1 cellular context compared by ENCODE assay signal in the genomic region with DNA sequence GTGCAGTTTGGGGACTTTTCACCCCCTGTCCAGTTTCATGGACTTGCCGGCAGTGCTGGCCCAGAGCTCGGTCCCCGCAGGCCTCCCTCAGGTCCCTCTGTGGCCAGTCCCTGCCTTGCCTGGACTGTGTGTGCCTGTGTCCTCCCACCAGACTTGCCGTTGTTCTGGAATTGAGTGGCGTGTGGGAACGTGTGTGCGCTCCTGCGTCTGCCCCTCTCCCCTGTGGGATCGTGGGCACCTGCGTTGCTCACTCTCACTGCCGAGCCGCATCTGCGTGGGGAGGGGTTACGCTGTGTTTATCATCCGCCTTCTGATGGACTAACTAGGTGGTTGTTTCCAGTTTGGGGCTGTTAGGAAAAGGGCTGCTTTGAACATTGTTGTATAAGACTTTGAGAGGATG.
TF ChIP-seq lines count a peak whose summit lies in the region.

No MANE protein-coding gene starts in this region.

TF ChIP-seq in K562, 482 proteins besides CTCF, POLR2A, EP300 and RAD21:
- TF ChIP-seq, protein P1, sequence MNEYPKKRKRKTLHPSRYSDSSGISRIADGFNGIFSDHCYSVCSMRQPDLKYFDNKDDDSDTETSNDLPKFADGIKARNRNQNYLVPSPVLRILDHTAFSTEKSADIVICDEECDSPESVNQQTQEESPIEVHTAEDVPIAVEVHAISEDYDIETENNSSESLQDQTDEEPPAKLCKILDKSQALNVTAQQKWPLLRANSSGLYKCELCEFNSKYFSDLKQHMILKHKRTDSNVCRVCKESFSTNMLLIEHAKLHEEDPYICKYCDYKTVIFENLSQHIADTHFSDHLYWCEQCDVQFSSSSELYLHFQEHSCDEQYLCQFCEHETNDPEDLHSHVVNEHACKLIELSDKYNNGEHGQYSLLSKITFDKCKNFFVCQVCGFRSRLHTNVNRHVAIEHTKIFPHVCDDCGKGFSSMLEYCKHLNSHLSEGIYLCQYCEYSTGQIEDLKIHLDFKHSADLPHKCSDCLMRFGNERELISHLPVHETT (CRISPR knock-in tag; conservative IDR thresholded peaks at IDR 0.05 in 1 of 2, IDR thresholded peaks at IDR 0.05 in 1 of 2), result 0 out of 4 replicates have a peak, but pooled peaks of 1 of the 2 experiments have one; percentile 38
- TF ChIP-seq, protein P2, sequence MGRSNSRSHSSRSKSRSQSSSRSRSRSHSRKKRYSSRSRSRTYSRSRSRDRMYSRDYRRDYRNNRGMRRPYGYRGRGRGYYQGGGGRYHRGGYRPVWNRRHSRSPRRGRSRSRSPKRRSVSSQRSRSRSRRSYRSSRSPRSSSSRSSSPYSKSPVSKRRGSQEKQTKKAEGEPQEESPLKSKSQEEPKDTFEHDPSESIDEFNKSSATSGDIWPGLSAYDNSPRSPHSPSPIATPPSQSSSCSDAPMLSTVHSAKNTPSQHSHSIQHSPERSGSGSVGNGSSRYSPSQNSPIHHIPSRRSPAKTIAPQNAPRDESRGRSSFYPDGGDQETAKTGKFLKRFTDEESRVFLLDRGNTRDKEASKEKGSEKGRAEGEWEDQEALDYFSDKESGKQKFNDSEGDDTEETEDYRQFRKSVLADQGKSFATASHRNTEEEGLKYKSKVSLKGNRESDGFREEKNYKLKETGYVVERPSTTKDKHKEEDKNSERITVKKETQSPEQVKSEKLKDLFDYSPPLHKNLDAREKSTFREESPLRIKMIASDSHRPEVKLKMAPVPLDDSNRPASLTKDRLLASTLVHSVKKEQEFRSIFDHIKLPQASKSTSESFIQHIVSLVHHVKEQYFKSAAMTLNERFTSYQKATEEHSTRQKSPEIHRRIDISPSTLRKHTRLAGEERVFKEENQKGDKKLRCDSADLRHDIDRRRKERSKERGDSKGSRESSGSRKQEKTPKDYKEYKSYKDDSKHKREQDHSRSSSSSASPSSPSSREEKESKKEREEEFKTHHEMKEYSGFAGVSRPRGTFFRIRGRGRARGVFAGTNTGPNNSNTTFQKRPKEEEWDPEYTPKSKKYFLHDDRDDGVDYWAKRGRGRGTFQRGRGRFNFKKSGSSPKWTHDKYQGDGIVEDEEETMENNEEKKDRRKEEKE (IDR thresholded peaks at IDR 0.05; ENCODE audit: borderline replicate concordance in 1 of 2, control insufficient read depth in 1 of 2, low read depth in 2 of 2, low read length in 1 of 2), result no peak
- TF ChIP-seq NRF1 (conservative IDR thresholded peaks at IDR 0.05 in 1 of 2, IDR thresholded peaks at IDR 0.05 in 1 of 2) (peak in 1 of 2 experiments; percentile 25; a peak in 3 of 4 replicates), RBBP5 (IDR thresholded peaks at IDR 0.05; ENCODE audit: borderline replicate concordance, insufficient read depth, low read length, poor library complexity, severe bottlenecking) (peak; percentile 29), ZNF696 (CRISPR knock-in tag; conservative IDR thresholded peaks at IDR 0.05) (no peak), FOXK2 (conservative IDR thresholded peaks at IDR 0.05 in 1 of 2, IDR thresholded peaks at IDR 0.05 in 1 of 2; ENCODE audit: low read depth in 2 of 2) (0 out of 4 replicates have a peak, but pooled peaks have one; percentile 12 to 16), SOX6 (IDR thresholded peaks at IDR 0.05) (0 out of 2 replicates have a peak, but pooled peaks have one; percentile 6)
- TF ChIP-seq, protein P3, sequence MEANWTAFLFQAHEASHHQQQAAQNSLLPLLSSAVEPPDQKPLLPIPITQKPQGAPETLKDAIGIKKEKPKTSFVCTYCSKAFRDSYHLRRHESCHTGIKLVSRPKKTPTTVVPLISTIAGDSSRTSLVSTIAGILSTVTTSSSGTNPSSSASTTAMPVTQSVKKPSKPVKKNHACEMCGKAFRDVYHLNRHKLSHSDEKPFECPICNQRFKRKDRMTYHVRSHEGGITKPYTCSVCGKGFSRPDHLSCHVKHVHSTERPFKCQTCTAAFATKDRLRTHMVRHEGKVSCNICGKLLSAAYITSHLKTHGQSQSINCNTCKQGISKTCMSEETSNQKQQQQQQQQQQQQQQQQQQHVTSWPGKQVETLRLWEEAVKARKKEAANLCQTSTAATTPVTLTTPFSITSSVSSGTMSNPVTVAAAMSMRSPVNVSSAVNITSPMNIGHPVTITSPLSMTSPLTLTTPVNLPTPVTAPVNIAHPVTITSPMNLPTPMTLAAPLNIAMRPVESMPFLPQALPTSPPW (CRISPR knock-in tag; IDR thresholded peaks at IDR 0.05), result peak; percentile 39; the same call in 1 of the 2 replicates
- TF ChIP-seq, protein P4, sequence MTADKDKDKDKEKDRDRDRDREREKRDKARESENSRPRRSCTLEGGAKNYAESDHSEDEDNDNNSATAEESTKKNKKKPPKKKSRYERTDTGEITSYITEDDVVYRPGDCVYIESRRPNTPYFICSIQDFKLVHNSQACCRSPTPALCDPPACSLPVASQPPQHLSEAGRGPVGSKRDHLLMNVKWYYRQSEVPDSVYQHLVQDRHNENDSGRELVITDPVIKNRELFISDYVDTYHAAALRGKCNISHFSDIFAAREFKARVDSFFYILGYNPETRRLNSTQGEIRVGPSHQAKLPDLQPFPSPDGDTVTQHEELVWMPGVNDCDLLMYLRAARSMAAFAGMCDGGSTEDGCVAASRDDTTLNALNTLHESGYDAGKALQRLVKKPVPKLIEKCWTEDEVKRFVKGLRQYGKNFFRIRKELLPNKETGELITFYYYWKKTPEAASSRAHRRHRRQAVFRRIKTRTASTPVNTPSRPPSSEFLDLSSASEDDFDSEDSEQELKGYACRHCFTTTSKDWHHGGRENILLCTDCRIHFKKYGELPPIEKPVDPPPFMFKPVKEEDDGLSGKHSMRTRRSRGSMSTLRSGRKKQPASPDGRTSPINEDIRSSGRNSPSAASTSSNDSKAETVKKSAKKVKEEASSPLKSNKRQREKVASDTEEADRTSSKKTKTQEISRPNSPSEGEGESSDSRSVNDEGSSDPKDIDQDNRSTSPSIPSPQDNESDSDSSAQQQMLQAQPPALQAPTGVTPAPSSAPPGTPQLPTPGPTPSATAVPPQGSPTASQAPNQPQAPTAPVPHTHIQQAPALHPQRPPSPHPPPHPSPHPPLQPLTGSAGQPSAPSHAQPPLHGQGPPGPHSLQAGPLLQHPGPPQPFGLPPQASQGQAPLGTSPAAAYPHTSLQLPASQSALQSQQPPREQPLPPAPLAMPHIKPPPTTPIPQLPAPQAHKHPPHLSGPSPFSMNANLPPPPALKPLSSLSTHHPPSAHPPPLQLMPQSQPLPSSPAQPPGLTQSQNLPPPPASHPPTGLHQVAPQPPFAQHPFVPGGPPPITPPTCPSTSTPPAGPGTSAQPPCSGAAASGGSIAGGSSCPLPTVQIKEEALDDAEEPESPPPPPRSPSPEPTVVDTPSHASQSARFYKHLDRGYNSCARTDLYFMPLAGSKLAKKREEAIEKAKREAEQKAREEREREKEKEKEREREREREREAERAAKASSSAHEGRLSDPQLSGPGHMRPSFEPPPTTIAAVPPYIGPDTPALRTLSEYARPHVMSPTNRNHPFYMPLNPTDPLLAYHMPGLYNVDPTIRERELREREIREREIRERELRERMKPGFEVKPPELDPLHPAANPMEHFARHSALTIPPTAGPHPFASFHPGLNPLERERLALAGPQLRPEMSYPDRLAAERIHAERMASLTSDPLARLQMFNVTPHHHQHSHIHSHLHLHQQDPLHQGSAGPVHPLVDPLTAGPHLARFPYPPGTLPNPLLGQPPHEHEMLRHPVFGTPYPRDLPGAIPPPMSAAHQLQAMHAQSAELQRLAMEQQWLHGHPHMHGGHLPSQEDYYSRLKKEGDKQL (CRISPR knock-in tag; IDR thresholded peaks at IDR 0.05; ENCODE audit: borderline replicate concordance), result no peak
- TF ChIP-seq, protein P5, sequence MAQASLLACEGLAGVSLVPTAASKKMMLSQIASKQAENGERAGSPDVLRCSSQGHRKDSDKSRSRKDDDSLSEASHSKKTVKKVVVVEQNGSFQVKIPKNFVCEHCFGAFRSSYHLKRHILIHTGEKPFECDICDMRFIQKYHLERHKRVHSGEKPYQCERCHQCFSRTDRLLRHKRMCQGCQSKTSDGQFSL (CRISPR knock-in tag; IDR thresholded peaks at IDR 0.05), result no peak
- TF ChIP-seq, protein P5 (tag; IDR thresholded peaks at IDR 0.05), result no peak
TF ChIP-seq in K562: peak in this region for 6.
